Comparison of ENCODE assay signal across 17 cellular contexts in the genomic region with DNA sequence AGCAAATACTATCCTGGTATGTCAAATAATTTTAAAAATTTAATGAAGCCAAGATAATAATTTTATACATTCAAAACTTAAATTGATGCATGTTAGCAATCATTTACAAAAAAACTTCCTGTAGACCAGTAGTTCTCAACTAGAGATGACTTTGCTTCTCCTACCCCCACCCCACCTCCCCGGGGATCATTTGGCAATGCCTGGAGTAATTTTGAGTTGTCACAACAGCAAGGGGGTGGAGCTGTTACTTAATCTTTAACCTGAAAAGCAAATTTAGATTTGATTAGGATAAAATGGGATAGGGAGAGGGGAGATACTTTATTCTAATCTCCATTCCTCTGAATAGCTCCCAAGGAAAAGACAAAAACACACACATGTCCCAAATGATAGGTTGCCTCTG. TPM values are rescaled to one million over a fixed set of nuclear protein-coding genes. Genes with fewer than 3 reads are reported as not detected.
A peak's percentile ranks its signal among the peaks of the same experiment; 100 is the strongest.
DNase-seq lines count a peak whose midpoint lies in the region; ATAC-seq, FAIRE-seq and TF ChIP-seq lines count a peak whose summit lies in the region.
"Had no signal": no experiment of that assay in that cellular context is flagged by ENCODE, and none has a peak within 500 bp of the region (broad histone marks: within the 10 kb centered on the region; RNA-seq: fewer than 3 reads in every experiment).

No MANE protein-coding gene starts in this region.

- H3K4me3 ChIP-seq in uterus = peak overlapping the region in 1 of 2 donors; percentile 56
- H3K4me3 ChIP-seq in kidney (ENCODE audit: low read length in 2 of 2) = peak overlapping the region in 1 of 2 donors; percentile 46
- H3K4me3 ChIP-seq: mucosa of descending colon, skin epidermis had no signal

- H3K9me3 ChIP-seq in uterus = no peaks in the 10 kb centered on the region
- no peaks in the 10 kb centered on the region for H3K9me3 ChIP-seq in kidney (ENCODE audit: control insufficient read depth in 1 of 2, low read length in 2 of 2)
- H3K9me3 ChIP-seq: mucosa of descending colon had no signal

- CTCF ChIA-PET in activated CD8-positive, alpha-beta memory T cell treated with anti-CD3 and anti-CD28 coated beads, Interleukin-2, amount 10 ng/mL, durations not matched to agents 7 days and 5 days (lab: Charles Lee) = no interaction called here

- H3K27ac ChIP-seq in uterus = peak overlapping the region; percentile 45 to 94
- H3K27ac ChIP-seq in kidney (ENCODE audit: low read depth in 2 of 2, low read length in 2 of 2) = peak overlapping the region in 1 of 2 donors; percentile 40

- H3K27ac Mint-ChIP-seq in nephron = peak overlapping the region in 1 of 3 experiments; percentile 52
- no peak overlapping the region for H3K27ac Mint-ChIP-seq in activated CD8-positive, alpha-beta memory T cell treated with anti-CD3 and anti-CD28 coated beads, Interleukin-2, amount 10 ng/mL, durations not matched to agents 7 days and 5 days
- H3K27ac Mint-ChIP-seq: activated B cell treated with CpG ODN at 0.5 μM for 24 hours had no signal

- peaks cover 9 to 18% of the 10 kb centered on the region in 2 donors for H3K4me1 ChIP-seq in uterus
- H3K4me1 ChIP-seq in kidney (ENCODE audit: control insufficient read depth in 1 of 2, insufficient read depth in 1 of 2, low read depth in 1 of 2, low read length in 2 of 2) = peaks cover 31 to 42% of the 10 kb centered on the region in 2 donors

- TF ChIP-seq POLR2A in uterus (IDR thresholded peaks at IDR 0.05) = no peak

- no peaks in the 10 kb centered on the region for H3K27me3 Mint-ChIP-seq in nephron (ENCODE audit: low read depth)
- H3K27me3 Mint-ChIP-seq in activated CD8-positive, alpha-beta memory T cell treated with anti-CD3 and anti-CD28 coated beads, Interleukin-2, amount 10 ng/mL, durations not matched to agents 7 days and 5 days = peaks cover 23% of the 10 kb centered on the region

- DNase-seq in SIG-M5 treated with dmso at 0.1 percent for 504 hours (lab: John Stamatoyannopoulos, UW; ENCODE audit: unreplicated experiment) (peak; percentile 44), SIG-M5 (lab: John Stamatoyannopoulos, UW) (no peak), cardiac septum (ENCODE audit: low spot score) (peak; percentile 77), uterus (peak in 1 of 2 donors; percentile 41), kidney (no peak), NCI-H1105 (lab: John Stamatoyannopoulos, UW) (no peak)
- DNase-seq in activated CD8-positive, alpha-beta memory T cell treated with anti-CD3 and anti-CD28 coated beads, Interleukin-2, amount 10 ng/mL, durations not matched to agents 7 days and 5 days = no peak
- DNase-seq: activated B cell treated with CpG ODN at 0.5 μM for 24 hours; activated effector memory CD4-positive, alpha-beta T cell treated with Interleukin-2 at 50 U/mL for 16 hours; islet precursor cell; mucosa of descending colon; NCI-H2081; occipital lobe; RPMI8226; T-helper 1 cell had no signal

- ATAC-seq in activated CD8-positive, alpha-beta memory T cell treated with anti-CD3 and anti-CD28 coated beads, Interleukin-2, amount 10 ng/mL, durations not matched to agents 7 days and 5 days = no peak
- ATAC-seq: mucosa of descending colon had no signal

- H3K36me3 Mint-ChIP-seq in nephron (ENCODE audit: low read depth) = peaks cover 54% of the 10 kb centered on the region
- peaks cover 3% of the 10 kb centered on the region for H3K36me3 Mint-ChIP-seq in activated CD8-positive, alpha-beta memory T cell treated with anti-CD3 and anti-CD28 coated beads, Interleukin-2, amount 10 ng/mL, durations not matched to agents 7 days and 5 days

- no peaks in the 10 kb centered on the region for H3K27me3 ChIP-seq in uterus

- peaks cover 72% of the 10 kb centered on the region for H3K4me1 Mint-ChIP-seq in nephron
- peaks cover 13% of the 10 kb centered on the region for H3K4me1 Mint-ChIP-seq in activated CD8-positive, alpha-beta memory T cell treated with anti-CD3 and anti-CD28 coated beads, Interleukin-2, amount 10 ng/mL, durations not matched to agents 7 days and 5 days

- intact Hi-C loops in cardiac septum (cut with DNase I) = loop anchor here (5.0 kb wide), 1 partner anchor 86 kb away; a partner anchor contains a TSS
- intact Hi-C loops in uterus (cut with DNase I; ENCODE audit: low total_unique reads) = no loop called here
- intact Hi-C loops in kidney (cut with DNase I) = no loop called here

- H3K36me3 ChIP-seq in uterus (no peaks in the 10 kb centered on the region), kidney (ENCODE audit: control insufficient read depth in 1 of 2, insufficient read depth in 2 of 2, low read length in 2 of 2) (peaks cover 0 to 23% of the 10 kb centered on the region in 2 donors)

- no peak for FAIRE-seq in kidney (lab: Jason Lieb, UNC)

- H3K4me3 Mint-ChIP-seq in nephron = peak overlapping the region in 2 of 3 experiments; percentile 58 to 91
- H3K4me3 Mint-ChIP-seq in activated CD8-positive, alpha-beta memory T cell treated with anti-CD3 and anti-CD28 coated beads, Interleukin-2, amount 10 ng/mL, durations not matched to agents 7 days and 5 days = no peak overlapping the region
- H3K4me3 Mint-ChIP-seq: activated B cell treated with CpG ODN at 0.5 μM for 24 hours had no signal

- H3K9ac ChIP-seq in kidney (ENCODE audit: low read length in 2 of 2) = no peak overlapping the region

- H3K9me3 Mint-ChIP-seq in nephron = no peaks in the 10 kb centered on the region
- H3K9me3 Mint-ChIP-seq in activated CD8-positive, alpha-beta memory T cell treated with anti-CD3 and anti-CD28 coated beads, Interleukin-2, amount 10 ng/mL, durations not matched to agents 7 days and 5 days (ENCODE audit: low read depth) = no peaks in the 10 kb centered on the region
- H3K9me3 Mint-ChIP-seq: activated B cell treated with CpG ODN at 0.5 μM for 24 hours had no signal

- TF ChIP-seq CTCF in nephron (IDR thresholded peaks at IDR 0.05; ENCODE audit: unreplicated experiment in 3 of 3) = no peak
- TF ChIP-seq CTCF in uterus (IDR thresholded peaks at IDR 0.05) = no peak
- no peak for TF ChIP-seq CTCF in kidney (IDR thresholded peaks at IDR 0.05; ENCODE audit: borderline replicate concordance, extremely low read depth, insufficient read depth)

RNA-seq across cellular contexts. Expression of a gene that starts 4.2 kb away (rescaled TPM):
- 30.3 TPM for total RNA-seq in cardiac septum
- total RNA-seq in uterus = 100 to 1,000 TPM in 3 of 4 donors, 10 to 100 TPM in 1; 87.1 to 252 (median 176) TPM
- 78.4 TPM for total RNA-seq in kidney
- 45.8 TPM for polyA plus RNA-seq in kidney (ENCODE audit: insufficient read depth, low read depth, low replicate concordance)
- 1 to 10 TPM in 1 of 2 experiments, under 1 TPM in 1; 0.47 to 1.3 TPM for total RNA-seq in activated CD8-positive, alpha-beta memory T cell treated with anti-CD3 and anti-CD28 coated beads, Interleukin-2, amount 10 ng/mL, durations not matched to agents 7 days and 5 days

Comparison
In these comparisons a context has a peak if more than half of its experiments do, and no peak if none do; other contexts are left out.
1. DNase-seq: peak in SIG-M5 treated with dmso at 0.1 percent for 504 hours (single experiment) and cardiac septum (single experiment); none in SIG-M5 (single experiment), kidney (single experiment), NCI-H1105 (single experiment) and activated CD8-positive, alpha-beta memory T cell treated with anti-CD3 and anti-CD28 coated beads, Interleukin-2, amount 10 ng/mL, durations not matched to agents 7 days and 5 days (single experiment).
2. RNA of a gene that starts 4.2 kb away (total RNA-seq): 87.1 to 252 TPM in uterus, 78.4 TPM in kidney (single experiment) and 30.3 TPM in cardiac septum (single experiment); 0.47 to 1.3 TPM in activated CD8-positive, alpha-beta memory T cell treated with anti-CD3 and anti-CD28 coated beads, Interleukin-2, amount 10 ng/mL, durations not matched to agents 7 days and 5 days; every median in the first group is over 10 times any median in the second.